ENCODE assay signal across 20 cellular contexts in genomic region chr3:189899186-189899585, GRCh38.
A peak's percentile ranks its signal among the peaks of the same experiment; 100 is the strongest.
DNase-seq lines count a peak whose midpoint lies in the region; ATAC-seq and TF ChIP-seq lines count a peak whose summit lies in the region.
"Had no signal": no experiment of that assay in that cellular context is flagged by ENCODE, and none has a peak within 500 bp of the region (broad histone marks: within the 10 kb centered on the region; RNA-seq: fewer than 3 reads in every experiment).

No MANE protein-coding gene starts in this region.

- peak overlapping the region; percentile 40 for H3K27ac ChIP-seq in mammary epithelial cell (ENCODE audit: insufficient read depth, low read depth, low read length)
- H3K27ac ChIP-seq in breast epithelium = no peak overlapping the region
- peak overlapping the region; percentile 2; the same call in 1 of the 2 replicates for H3K27ac ChIP-seq in SK-N-MC
- peak overlapping the region; percentile 12 to 88 (median 82) for H3K27ac ChIP-seq in esophagus squamous epithelium
- no peak overlapping the region for H3K27ac ChIP-seq in upper lobe of left lung
- H3K27ac ChIP-seq: 22Rv1, BLaER1 had no signal

- no peaks in the 10 kb centered on the region for H3K79me2 ChIP-seq in mammary epithelial cell (ENCODE audit: insufficient read depth, low read length)

- no peak for TF ChIP-seq POLR2A in breast epithelium (IDR thresholded peaks at IDR 0.05)
- no peak for TF ChIP-seq POLR2A in esophagus squamous epithelium (IDR thresholded peaks at IDR 0.05)
- TF ChIP-seq POLR2A in upper lobe of left lung (IDR thresholded peaks at IDR 0.05) = no peak

- H3K27me3 ChIP-seq in mammary epithelial cell (ENCODE audit: insufficient read depth, low read length) (no peaks in the 10 kb centered on the region), breast epithelium (no peaks in the 10 kb centered on the region), esophagus squamous epithelium (no peaks in the 10 kb centered on the region), upper lobe of left lung (no peaks in the 10 kb centered on the region)
- H3K27me3 ChIP-seq: BLaER1 had no signal

- H3K4me3 ChIP-seq in mammary epithelial cell (replicated peaks in 1 of 3; ENCODE audit: insufficient read depth in 1 of 3, low read depth in 2 of 3, low read length in 3 of 3) (no peak overlapping the region), breast epithelium (no peak overlapping the region), SK-N-MC (no peak overlapping the region), esophagus squamous epithelium (no peak overlapping the region), upper lobe of left lung (no peak overlapping the region)
- H3K4me3 ChIP-seq: BLaER1 had no signal

- no peak overlapping the region for H2AFZ ChIP-seq in mammary epithelial cell (ENCODE audit: low read depth, low read length)

- H3K9ac ChIP-seq in mammary epithelial cell (ENCODE audit: insufficient read depth, low read length) (no peak overlapping the region), SK-N-MC (ENCODE audit: insufficient read length) (no peak overlapping the region)
- H3K9ac ChIP-seq: BLaER1 had no signal

- WGBS in mammary epithelial cell (ENCODE audit: low coverage, missing lambda C conversion rate) = 98% methylated on average over 3 of the region's 3 CpGs
- 64 to 76% methylated on average over 3 of the region's 3 CpGs for WGBS in esophagus squamous epithelium, 2 donors
- 95 to 97% methylated on average over 3 of the region's 3 CpGs for WGBS in upper lobe of left lung, 2 donors

- no peak for TF ChIP-seq EP300 in upper lobe of left lung (IDR thresholded peaks at IDR 0.05)

- TF ChIP-seq CTCF in mammary epithelial cell (conservative IDR thresholded peaks at IDR 0.05 in 1 of 2, IDR thresholded peaks at IDR 0.05 in 1 of 2; ENCODE audit: extremely low read depth in 1 of 2, insufficient read depth in 1 of 2, low read depth in 1 of 2, low read length in 2 of 2) (no peak), breast epithelium (IDR thresholded peaks at IDR 0.05) (no peak), esophagus squamous epithelium (IDR thresholded peaks at IDR 0.05) (no peak), upper lobe of left lung (IDR thresholded peaks at IDR 0.05) (no peak)

- no peak for ATAC-seq in upper lobe of left lung (ENCODE audit: low FRiP score in 2 of 2)
- ATAC-seq in GM21723 (IDR thresholded peaks at IDR 0.05; ENCODE audit: unreplicated experiment) = no peak
- ATAC-seq: HCT116 had no signal

- no peak overlapping the region for H3K4me2 ChIP-seq in mammary epithelial cell (ENCODE audit: insufficient read depth, low read depth, low read length)
- H3K4me2 ChIP-seq: BLaER1 had no signal

- BruUV-seq in mammary epithelial cell (replicated peaks; lab: Mats Ljungman, UMichigan) = no TSS peak

- peaks cover 17% of the 10 kb centered on the region for H3K36me3 ChIP-seq in mammary epithelial cell (ENCODE audit: insufficient read depth, low read length)
- H3K36me3 ChIP-seq in breast epithelium = no peaks in the 10 kb centered on the region
- no peaks in the 10 kb centered on the region for H3K36me3 ChIP-seq in SK-N-MC (ENCODE audit: insufficient read depth, low read length)
- peaks cover 0 to 32% (median 0%) of the 10 kb centered on the region in 3 donors for H3K36me3 ChIP-seq in esophagus squamous epithelium
- H3K36me3 ChIP-seq in upper lobe of left lung = no peaks in the 10 kb centered on the region
- H3K36me3 ChIP-seq: BLaER1 had no signal

- no peak for DNase-seq in mammary epithelial cell
- no peak for DNase-seq in breast epithelium (ENCODE audit: low spot score in 2 of 2)
- no peak for DNase-seq in SK-N-MC (ENCODE audit: low read depth, low spot score)
- DNase-seq in esophagus squamous epithelium (lab: John Stamatoyannopoulos, UW) = no peak
- no peak for DNase-seq in upper lobe of left lung
- DNase-seq in NCI-H526 (lab: John Stamatoyannopoulos, UW) = no peak
- DNase-seq: CD4-positive, alpha-beta memory T cell; COR-L47; DMS 273 treated with DMSO at 0.1 percent for 48 hours; DMS53; DND-41; EL; GOT3; H7; HFFc6; IMR-90 had no signal

- intact Hi-C loops in mammary epithelial cell (cut with micrococcal nuclease) = loop anchor here (5.0 kb wide), 1 partner anchor 632 kb away; no protein-coding TSS in a partner anchor
- intact Hi-C loops in breast epithelium (cut with DNase I; ENCODE audit: low total_unique reads) = no loop called here
- intact Hi-C loops in esophagus squamous epithelium (cut with DNase I) = no loop called here

- H3K4me1 ChIP-seq in mammary epithelial cell (ENCODE audit: insufficient read depth, low read length) (peaks cover 15% of the 10 kb centered on the region), breast epithelium (no peaks in the 10 kb centered on the region), esophagus squamous epithelium (peaks cover 3 to 36% (median 4%) of the 10 kb centered on the region in 3 donors), upper lobe of left lung (no peaks in the 10 kb centered on the region)

- no peaks in the 10 kb centered on the region for H4K20me1 ChIP-seq in mammary epithelial cell (ENCODE audit: insufficient read depth, low read length)
- H4K20me1 ChIP-seq: BLaER1 had no signal

- CTCF ChIA-PET in mammary epithelial cell (lab: Charles Lee; ENCODE audit: low non-redundant PET) = no interaction called here

- no peaks in the 10 kb centered on the region for H3K9me3 ChIP-seq in mammary epithelial cell (replicated peaks; ENCODE audit: insufficient read depth, low read length)
- no peaks in the 10 kb centered on the region for H3K9me3 ChIP-seq in breast epithelium
- no peaks in the 10 kb centered on the region for H3K9me3 ChIP-seq in SK-N-MC (ENCODE audit: low read depth, low read length)
- no peaks in the 10 kb centered on the region for H3K9me3 ChIP-seq in esophagus squamous epithelium
- no peaks in the 10 kb centered on the region for H3K9me3 ChIP-seq in upper lobe of left lung

- in situ Hi-C loops in mammary epithelial cell (cut with MboI; ENCODE audit: low sequenced_read_pairs in 2 of 2) = no loop called here

- dilution Hi-C loops in mammary epithelial cell (cut with HindIII; ENCODE audit: low sequenced_read_pairs) = no loop called here

Comparison
In these comparisons a context has a peak if more than half of its experiments do, and no peak if none do; other contexts are left out.
1. H3K27ac ChIP-seq: peak in mammary epithelial cell (single experiment), SK-N-MC (single experiment) and esophagus squamous epithelium (4 of 4); none in breast epithelium (0 of 2) and upper lobe of left lung (0 of 4).